Comparison of ENCODE assay signal across 24 cellular contexts in genomic region chr5:56499877-56500276, GRCh38.
A peak's percentile ranks its signal among the peaks of the same experiment; 100 is the strongest.
DNase-seq lines count a peak whose midpoint lies in the region; ATAC-seq lines count a peak whose summit lies in the region.
"Had no signal": no experiment of that assay in that cellular context is flagged by ENCODE, and none has a peak within 500 bp of the region (broad histone marks: within the 10 kb centered on the region; RNA-seq: fewer than 3 reads in every experiment).

No MANE protein-coding gene starts in this region.

- peak overlapping the region; percentile 48 for H3K27ac ChIP-seq in right cardiac atrium (ENCODE audit: low read length)
- H3K27ac ChIP-seq in trophoblast cell (ENCODE audit: low read depth, low read length), result no peak overlapping the region
- H3K27ac ChIP-seq: BLaER1 had no signal

- no peaks in the 10 kb centered on the region for H3K27me3 Mint-ChIP-seq in stimulated activated naive B cell treated with anti-CD40 and anti-IgM and Interleukin-4, amounts not matched to agents 10 μg/mL and 1 μg/mL and 100 μg/mL, for 72 hours
- H3K27me3 Mint-ChIP-seq: CD4-positive, alpha-beta memory T cell; CD4-positive, CD25-positive, alpha-beta regulatory T cell had no signal

- H3K79me1 ChIP-seq in trophoblast cell (ENCODE audit: low read length), result peaks cover 5% of the 10 kb centered on the region

- no peak for ATAC-seq in right cardiac atrium
- ATAC-seq in left cardiac atrium, result no peak
- ATAC-seq in stimulated activated naive B cell treated with anti-CD40 and anti-IgM and Interleukin-4, amounts not matched to agents 10 μg/mL and 1 μg/mL and 100 μg/mL, for 72 hours (replicated peaks), result no peak
- ATAC-seq: GM12878 had no signal

- no peaks in the 10 kb centered on the region for H3K9me3 Mint-ChIP-seq in stimulated activated naive B cell treated with anti-CD40 and anti-IgM and Interleukin-4, amounts not matched to agents 10 μg/mL and 1 μg/mL and 100 μg/mL, for 72 hours
- H3K9me3 Mint-ChIP-seq: CD4-positive, alpha-beta memory T cell; CD8-positive, alpha-beta memory T cell had no signal

- H3K4me1 Mint-ChIP-seq in stimulated activated naive B cell treated with anti-CD40 and anti-IgM and Interleukin-4, amounts not matched to agents 10 μg/mL and 1 μg/mL and 100 μg/mL, for 72 hours, result peaks cover 21 to 39% of the 10 kb centered on the region in 2 donors

- H3K4me3 ChIP-seq in right cardiac atrium (ENCODE audit: low read length) (no peak overlapping the region), trophoblast cell (ENCODE audit: low read depth, low read length) (no peak overlapping the region)
- H3K4me3 ChIP-seq: BLaER1, GM12878 had no signal

- no peaks in the 10 kb centered on the region for H3K36me3 Mint-ChIP-seq in stimulated activated naive B cell treated with anti-CD40 and anti-IgM and Interleukin-4, amounts not matched to agents 10 μg/mL and 1 μg/mL and 100 μg/mL, for 72 hours
- H3K36me3 Mint-ChIP-seq: CD14-positive monocyte; CD4-positive, alpha-beta memory T cell; CD4-positive, CD25-positive, alpha-beta regulatory T cell had no signal

- 75% methylated on average over 5 of the region's 5 CpGs for WGBS in right cardiac atrium
- no CpG with 5 or more reads among the region's 5 CpGs for WGBS in trophoblast cell (ENCODE audit: extremely low coverage, insufficient coverage, insufficient read length)

- H2AK5ac ChIP-seq in trophoblast cell (ENCODE audit: low read length), result no peak overlapping the region

- no peak overlapping the region for H3K18ac ChIP-seq in trophoblast cell (ENCODE audit: low read length)

- no peak overlapping the region for H2AFZ ChIP-seq in trophoblast cell (ENCODE audit: insufficient read depth, low read length, poor library complexity)

- H3K4ac ChIP-seq in trophoblast cell (ENCODE audit: low read depth, low read length), result no peak overlapping the region

- H4K91ac ChIP-seq in trophoblast cell (ENCODE audit: low read depth, low read length), result no peak overlapping the region

- H3K27me3 ChIP-seq in right cardiac atrium (ENCODE audit: control insufficient read depth, insufficient read depth), result no peaks in the 10 kb centered on the region
- H3K27me3 ChIP-seq in trophoblast cell (ENCODE audit: insufficient read depth, low read length), result no peaks in the 10 kb centered on the region
- H3K27me3 ChIP-seq: BE2C, BLaER1 had no signal

- no peak overlapping the region for H2BK5ac ChIP-seq in trophoblast cell (ENCODE audit: low read depth, low read length, poor library complexity)

- no peak overlapping the region for H3K4me3 Mint-ChIP-seq in stimulated activated naive B cell treated with anti-CD40 and anti-IgM and Interleukin-4, amounts not matched to agents 10 μg/mL and 1 μg/mL and 100 μg/mL, for 72 hours
- H3K4me3 Mint-ChIP-seq: CD14-positive monocyte; CD4-positive, CD25-positive, alpha-beta regulatory T cell; CD8-positive, alpha-beta memory T cell had no signal

- no peaks in the 10 kb centered on the region for H3K9me3 ChIP-seq in right cardiac atrium (ENCODE audit: control insufficient read depth, low read length)
- peaks cover 2% of the 10 kb centered on the region for H3K9me3 ChIP-seq in trophoblast cell (ENCODE audit: insufficient read depth, low read depth, low read length)

- intact Hi-C loops in right cardiac atrium (cut with DNase I) (no loop called here), left cardiac atrium (cut with DNase I) (no loop called here)

- peak overlapping the region; percentile 56 for H2BK12ac ChIP-seq in trophoblast cell (ENCODE audit: low read length)

- H3K4me2 ChIP-seq in trophoblast cell (ENCODE audit: low read length), result no peak overlapping the region
- H3K4me2 ChIP-seq: BLaER1 had no signal

- H4K12ac ChIP-seq in trophoblast cell (ENCODE audit: low read depth, low read length), result no peak overlapping the region

- H3K79me2 ChIP-seq in trophoblast cell (ENCODE audit: control insufficient read depth, insufficient read depth, low read length, poor library complexity), result no peaks in the 10 kb centered on the region

- H2BK120ac ChIP-seq in trophoblast cell (ENCODE audit: insufficient read depth, low read length, poor library complexity), result no peak overlapping the region

- H3K27ac Mint-ChIP-seq in stimulated activated naive B cell treated with anti-CD40 and anti-IgM and Interleukin-4, amounts not matched to agents 10 μg/mL and 1 μg/mL and 100 μg/mL, for 72 hours, result peak overlapping the region; percentile 32
- H3K27ac Mint-ChIP-seq: CD14-positive monocyte; CD4-positive, CD25-positive, alpha-beta regulatory T cell; CD8-positive, alpha-beta memory T cell had no signal

- H4K8ac ChIP-seq in trophoblast cell (ENCODE audit: low read depth, low read length), result no peak overlapping the region

- no peak overlapping the region for H3K23ac ChIP-seq in trophoblast cell (ENCODE audit: low read length)

- no peak overlapping the region for H3K14ac ChIP-seq in trophoblast cell (ENCODE audit: low read length)

- no peak for DNase-seq in right cardiac atrium
- DNase-seq in left cardiac atrium, result no peak
- no peak for DNase-seq in trophoblast cell
- no peak for DNase-seq in stimulated activated naive B cell treated with anti-CD40 and anti-IgM and Interleukin-4, amounts not matched to agents 10 μg/mL and 1 μg/mL and 100 μg/mL, for 72 hours
- DNase-seq in mesenteric fat pad (ENCODE audit: low spot score), result no peak
- no peak for DNase-seq in activated effector memory CD4-positive, alpha-beta T cell treated with Interleukin-2 at 50 U/mL for 16 hours
- DNase-seq: 8988T; ACHN; BE2C; C1 segment of cervical spinal cord; CD4-positive, alpha-beta memory T cell; CD4-positive, CD25-positive, alpha-beta regulatory T cell; CD8-positive, alpha-beta memory T cell; COR-L47; DMS 273 treated with DMSO at 0.1 percent for 48 hours; DMS153; DMS53; DMS79; DND-41; EL; GDM1 had no signal

- H3K36me3 ChIP-seq in trophoblast cell (ENCODE audit: control insufficient read depth in 1 of 2, insufficient read depth in 2 of 2, low read length in 2 of 2), result no peaks in the 10 kb centered on the region
- H3K36me3 ChIP-seq: BE2C had no signal

- no peak overlapping the region for H3K9ac ChIP-seq in trophoblast cell (ENCODE audit: low read length)
- H3K9ac ChIP-seq: BLaER1 had no signal

- peaks cover 6% of the 10 kb centered on the region for H3K4me1 ChIP-seq in right cardiac atrium (ENCODE audit: control insufficient read depth, insufficient read depth, low read length)
- peaks cover 0 to 2% of the 10 kb centered on the region in 2 experiments for H3K4me1 ChIP-seq in trophoblast cell (ENCODE audit: control insufficient read depth in 1 of 2, insufficient read depth in 2 of 2, low read length in 2 of 2)
